In genomic region chr12:116259800-116260589, GRCh38 we compare ENCODE assay signal across 28 cellular contexts. TPM values are rescaled to one million over a fixed set of nuclear protein-coding genes. Genes with fewer than 3 reads are reported as not detected.
DNase-seq lines count a peak whose midpoint lies in the region; ATAC-seq and TF ChIP-seq lines count a peak whose summit lies in the region.
"Had no signal": no experiment of that assay in that cellular context is flagged by ENCODE, and none has a peak within 500 bp of the region (broad histone marks: within the 10 kb centered on the region; RNA-seq: fewer than 3 reads in every experiment).

No MANE protein-coding gene starts in this region.

- no peak overlapping the region for H2BK5ac ChIP-seq in neuronal stem cell (ENCODE audit: low read length)

- no peak for ATAC-seq in activated naive CD8-positive, alpha-beta T cell treated with anti-CD3 and anti-CD28 coated beads, Interleukin-2, amount 50 U/mL, for 24 hours
- no peak for ATAC-seq in WTC11
- ATAC-seq: GM12878, PC-3 had no signal

- H3K36me3 ChIP-seq in HEK293 (ENCODE audit: control insufficient read depth in 2 of 2, insufficient read depth in 1 of 2, low read length in 2 of 2) (no peaks in the 10 kb centered on the region), neuronal stem cell (replicated peaks in 1 of 2; ENCODE audit: control insufficient read depth in 2 of 2, insufficient read depth in 2 of 2, low read length in 2 of 2) (no peaks in the 10 kb centered on the region)

- peaks cover 73% of the 10 kb centered on the region for H3K4me1 Mint-ChIP-seq in activated naive CD8-positive, alpha-beta T cell (ENCODE audit: low read depth)
- peaks cover 67% of the 10 kb centered on the region for H3K4me1 Mint-ChIP-seq in activated naive CD8-positive, alpha-beta T cell treated with anti-CD3 and anti-CD28 coated beads, Interleukin-2, amount 50 U/mL, for 24 hours
- H3K4me1 Mint-ChIP-seq in WTC11, result peaks cover 64% of the 10 kb centered on the region
- peaks cover 47% of the 10 kb centered on the region for H3K4me1 Mint-ChIP-seq in nephron progenitor cell

- H3K4me3 Mint-ChIP-seq in activated naive CD8-positive, alpha-beta T cell, result peak overlapping the region; percentile 17
- no peak overlapping the region for H3K4me3 Mint-ChIP-seq in activated naive CD8-positive, alpha-beta T cell treated with anti-CD3 and anti-CD28 coated beads, Interleukin-2, amount 50 U/mL, for 24 hours
- H3K4me3 Mint-ChIP-seq in WTC11 (no peak overlapping the region), nephron progenitor cell (no peak overlapping the region)
- H3K4me3 Mint-ChIP-seq: H9; T-helper 1 cell treated with Interleukin-12 subunit alpha and Interleukin-12 subunit beta and Interleukin-4 antibody, amounts not matched to agents 30 μg/mL and 1 μg/mL, for 36 hours had no signal

- no peak overlapping the region for H2AFZ ChIP-seq in neuronal stem cell (ENCODE audit: low read length)

- H2BK120ac ChIP-seq in neuronal stem cell (ENCODE audit: low read depth, low read length), result no peak overlapping the region

- peaks cover 4% of the 10 kb centered on the region for H3K79me1 ChIP-seq in neuronal stem cell (ENCODE audit: low read depth, low read length)

- H3K4ac ChIP-seq in neuronal stem cell (ENCODE audit: low read length), result no peak overlapping the region

- no peak overlapping the region for H4K91ac ChIP-seq in neuronal stem cell (ENCODE audit: low read depth, low read length, poor library complexity)

- no peaks in the 10 kb centered on the region for H3K27me3 ChIP-seq in neuronal stem cell (ENCODE audit: control insufficient read depth in 3 of 3, insufficient read depth in 3 of 3, low read depth in 1 of 3, low read length in 3 of 3)

- no peak overlapping the region for H2BK12ac ChIP-seq in neuronal stem cell (ENCODE audit: low read length)

- no peak overlapping the region for H3K23ac ChIP-seq in neuronal stem cell (ENCODE audit: low read depth, low read length, poor library complexity)

- no peak overlapping the region for H4K8ac ChIP-seq in neuronal stem cell (ENCODE audit: low read depth, low read length)

- H3K27ac ChIP-seq in HEK293 (ENCODE audit: extremely low read depth, low read depth, low read length), result no peak overlapping the region
- no peak overlapping the region for H3K27ac ChIP-seq in neuronal stem cell (replicated peaks; ENCODE audit: low read length)
- H3K27ac ChIP-seq: 22Rv1 had no signal

- no peak overlapping the region for H3K9ac ChIP-seq in neuronal stem cell (ENCODE audit: low read depth, low read length, poor library complexity)

- CTCF ChIA-PET in HEK293 (lab: Yijun Ruan, JAX), result no interaction called here
- CTCF ChIA-PET in WTC11 (lab: Charles Lee), result no interaction called here

- H3K9me3 ChIP-seq in HEK293 (ENCODE audit: control insufficient read depth, insufficient read depth, low read depth, low read length) (no peaks in the 10 kb centered on the region), neuronal stem cell (replicated peaks in 1 of 2; ENCODE audit: control insufficient read depth in 2 of 2, insufficient read depth in 1 of 2, low read depth in 1 of 2, low read length in 2 of 2) (no peaks in the 10 kb centered on the region)

- no peaks in the 10 kb centered on the region for H3K27me3 Mint-ChIP-seq in activated naive CD8-positive, alpha-beta T cell
- H3K27me3 Mint-ChIP-seq in activated naive CD8-positive, alpha-beta T cell treated with anti-CD3 and anti-CD28 coated beads, Interleukin-2, amount 50 U/mL, for 24 hours, result no peaks in the 10 kb centered on the region
- no peaks in the 10 kb centered on the region for H3K27me3 Mint-ChIP-seq in WTC11 (ENCODE audit: low read depth)
- H3K27me3 Mint-ChIP-seq in nephron progenitor cell (ENCODE audit: low read depth, poor library complexity), result no peaks in the 10 kb centered on the region
- H3K27me3 Mint-ChIP-seq: IgD-negative memory B cell had no signal

- TF ChIP-seq CTCF in HEK293 (tag by site-specific recombination; IDR thresholded peaks at IDR 0.05) (no peak), WTC11 (IDR thresholded peaks at IDR 0.05) (no peak), nephron progenitor cell (IDR thresholded peaks at IDR 0.05) (no peak)

- no peaks in the 10 kb centered on the region for H3K36me3 Mint-ChIP-seq in activated naive CD8-positive, alpha-beta T cell
- no peaks in the 10 kb centered on the region for H3K36me3 Mint-ChIP-seq in activated naive CD8-positive, alpha-beta T cell treated with anti-CD3 and anti-CD28 coated beads, Interleukin-2, amount 50 U/mL, for 24 hours (ENCODE audit: low read depth)
- no peaks in the 10 kb centered on the region for H3K36me3 Mint-ChIP-seq in WTC11
- peaks cover 5% of the 10 kb centered on the region for H3K36me3 Mint-ChIP-seq in nephron progenitor cell (ENCODE audit: low read depth)
- H3K36me3 Mint-ChIP-seq: IgD-negative memory B cell had no signal

- H2AK5ac ChIP-seq in neuronal stem cell (ENCODE audit: low read depth, low read length), result no peak overlapping the region

- DNase-seq in activated naive CD8-positive, alpha-beta T cell treated with anti-CD3 and anti-CD28 coated beads, Interleukin-2, amount 50 U/mL, for 24 hours, result no peak
- DNase-seq in WTC11 (ENCODE audit: low spot score) (no peak), nephron progenitor cell (no peak), NCI-H446 treated with DMSO at 0.1 percent for 48 hours (lab: John Stamatoyannopoulos, UW) (no peak), neuronal stem cell (ENCODE audit: low spot score) (no peak), NOMO-1 treated with dmso at 0.1 percent for 144 hours (lab: John Stamatoyannopoulos, UW; ENCODE audit: unreplicated experiment) (no peak)
- DNase-seq: ACHN, COR-L47, DMS53, GDM1, H9, NCI-H1048, NCI-H1417, NCI-H1694 treated with DMSO at 0.1 percent for 48 hours, NCI-H2081, NCI-H2171 treated with DMSO at 0.1 percent for 48 hours, NCI-H345, NCI-H524 treated with DMSO at 0.1 percent for 48 hours, NCI-H774, PC-3, Right ventricle myocardium superior, SW 1271 had no signal

- no peak overlapping the region for H2BK15ac ChIP-seq in neuronal stem cell (ENCODE audit: low read length)

- H3K14ac ChIP-seq in neuronal stem cell (ENCODE audit: low read length), result no peak overlapping the region

- H3K4me2 ChIP-seq in neuronal stem cell (ENCODE audit: insufficient read depth, low read length, poor library complexity, severe bottlenecking), result no peak overlapping the region

- H3K4me1 ChIP-seq in HEK293 (ENCODE audit: control insufficient read depth, insufficient read depth, low read length), result peaks cover 30% of the 10 kb centered on the region
- peaks cover 0 to 16% of the 10 kb centered on the region in 2 donors for H3K4me1 ChIP-seq in neuronal stem cell (ENCODE audit: control insufficient read depth in 2 of 2, insufficient read depth in 1 of 2, low read depth in 1 of 2, low read length in 2 of 2)

- H3K18ac ChIP-seq in neuronal stem cell (ENCODE audit: low read length), result no peak overlapping the region

- no peaks in the 10 kb centered on the region for H3K9me3 Mint-ChIP-seq in activated naive CD8-positive, alpha-beta T cell (ENCODE audit: low read depth)
- H3K9me3 Mint-ChIP-seq in activated naive CD8-positive, alpha-beta T cell treated with anti-CD3 and anti-CD28 coated beads, Interleukin-2, amount 50 U/mL, for 24 hours, result no peaks in the 10 kb centered on the region
- H3K9me3 Mint-ChIP-seq in WTC11 (no peaks in the 10 kb centered on the region), nephron progenitor cell (peaks cover under 1% of the 10 kb centered on the region)
- H3K9me3 Mint-ChIP-seq: H9; IgD-negative memory B cell; T-helper 1 cell treated with Interleukin-12 subunit alpha and Interleukin-12 subunit beta and Interleukin-4 antibody, amounts not matched to agents 30 μg/mL and 1 μg/mL, for 36 hours had no signal

- H3K27ac Mint-ChIP-seq in activated naive CD8-positive, alpha-beta T cell, result peak overlapping the region; percentile 64
- H3K27ac Mint-ChIP-seq in activated naive CD8-positive, alpha-beta T cell treated with anti-CD3 and anti-CD28 coated beads, Interleukin-2, amount 50 U/mL, for 24 hours, result no peak overlapping the region
- peak overlapping the region; percentile 12; the same call in 1 of the 2 replicates for H3K27ac Mint-ChIP-seq in WTC11
- H3K27ac Mint-ChIP-seq in nephron progenitor cell, result peak overlapping the region; percentile 92
- H3K27ac Mint-ChIP-seq: T-helper 1 cell treated with Interleukin-12 subunit alpha and Interleukin-12 subunit beta and Interleukin-4 antibody, amounts not matched to agents 30 μg/mL and 1 μg/mL, for 36 hours had no signal

- POLR2A ChIA-PET in HEK293 (lab: Yijun Ruan, JAX), result no interaction called here
- POLR2A ChIA-PET in WTC11 (lab: Charles Lee), result no interaction called here

- no CpG with 5 or more reads among the region's 9 CpGs for WGBS in neuronal stem cell (ENCODE audit: extremely low coverage in 2 of 2, insufficient read length in 2 of 2, insufficient replicate concordance in 1 of 2), 2 donors

- H3K4me3 ChIP-seq in HEK293 (ENCODE audit: low read depth, low read length) (no peak overlapping the region), neuronal stem cell (ENCODE audit: low read length in 2 of 2) (no peak overlapping the region)
- H3K4me3 ChIP-seq: GM12878 had no signal

TF ChIP-seq in HEK293, 187 proteins besides CTCF, POLR2A, EP300 and RAD21 (continues in another document):
- TF ChIP-seq ZNF529 (tag by site-specific recombination; IDR thresholded peaks at IDR 0.05; ENCODE audit: insufficient replicate concordance) (no peak), SCRT2 (tag by site-specific recombination; IDR thresholded peaks at IDR 0.05) (no peak), ZBTB20 (tag by site-specific recombination; IDR thresholded peaks at IDR 0.05) (peak; percentile 81), ZNF600 (tag by site-specific recombination; IDR thresholded peaks at IDR 0.05) (peak; percentile 53; the same call in 1 of the 2 replicates), ZNF596 (tag by site-specific recombination; IDR thresholded peaks at IDR 0.05) (0 out of 2 replicates have a peak, but pooled peaks have one; percentile 21), GLIS1 (tag by site-specific recombination; IDR thresholded peaks at IDR 0.05) (no peak), IKZF3 (tag by site-specific recombination; IDR thresholded peaks at IDR 0.05) (peak; percentile 50)

TF ChIP-seq in WTC11, 78 proteins besides CTCF, POLR2A, EP300 and RAD21 (continues in another document):
- TF ChIP-seq HMGXB4 (CRISPR knock-in tag; IDR thresholded peaks at IDR 0.05), result no peak
- TF ChIP-seq ZNF121 (CRISPR knock-in tag; IDR thresholded peaks at IDR 0.05), result no peak

RNA-seq across cellular contexts. Expression of gene MED13L, which starts 17.5 kb away (rescaled TPM):
- total RNA-seq in WTC11 (2021), result 53.3 to 80.5 TPM (median 55.5 TPM) in 3 replicates
- 32.5 TPM for polyA plus RNA-seq in neuronal stem cell (2013, experiment 1 of 2)
- polyA plus RNA-seq in neuronal stem cell (2013, experiment 2 of 2), result 31.8 TPM
